In genomic region chr2:13102340-13103063, GRCh38 we compare ENCODE assay signal across 16 cellular contexts.
DNase-seq lines count a peak whose midpoint lies in the region; ATAC-seq and TF ChIP-seq lines count a peak whose summit lies in the region.
"Had no signal": no experiment of that assay in that cellular context is flagged by ENCODE, and none has a peak within 500 bp of the region (broad histone marks: within the 10 kb centered on the region; RNA-seq: fewer than 3 reads in every experiment).

No MANE protein-coding gene starts in this region.

- ATAC-seq in Right ventricle myocardium inferior = peak; percentile 91
- ATAC-seq in heart right ventricle = peak in 7 of 8 donors; percentile 55 to 97 (median 70)
- ATAC-seq in aorta (ENCODE audit: low FRiP score) = peak; percentile 11
- ATAC-seq in HG02981 (IDR thresholded peaks at IDR 0.05; ENCODE audit: unreplicated experiment) = no peak
- ATAC-seq in T-helper 17 cell = no peak
- ATAC-seq: CD8-positive, alpha-beta T cell had no signal

- no peaks in the 10 kb centered on the region for H3K27me3 ChIP-seq in heart right ventricle
- no peaks in the 10 kb centered on the region for H3K27me3 ChIP-seq in aorta (ENCODE audit: control insufficient read depth in 1 of 2, insufficient read depth in 2 of 2, low read length in 1 of 2)
- no peaks in the 10 kb centered on the region for H3K27me3 ChIP-seq in esophagus muscularis mucosa

- H3K4me1 ChIP-seq in heart right ventricle = peaks cover 0 to 16% (median 9%) of the 10 kb centered on the region in 9 donors
- no peaks in the 10 kb centered on the region for H3K4me1 ChIP-seq in aorta (ENCODE audit: control insufficient read depth in 1 of 2, insufficient read depth in 2 of 2, low read length in 2 of 2)
- H3K4me1 ChIP-seq in esophagus muscularis mucosa = peaks cover 0 to 6% (median 0%) of the 10 kb centered on the region in 4 donors
- H3K4me1 ChIP-seq: HAP-1 had no signal

- intact Hi-C loops in Right ventricle myocardium inferior (cut with DNase I) (no loop called here), cardiac septum (cut with DNase I) (no loop called here), heart right ventricle (cut with DNase I) (no loop called here), aorta (cut with DNase I) (no loop called here), esophagus muscularis mucosa (cut with DNase I) (no loop called here)

- H3K27ac ChIP-seq in heart right ventricle (peak overlapping the region in 2 of 10 donors; percentile 17 to 37), aorta (ENCODE audit: low read depth in 1 of 2, low read length in 2 of 2) (no peak overlapping the region), esophagus muscularis mucosa (replicated peaks in 1 of 4) (no peak overlapping the region)
- H3K27ac ChIP-seq: 22Rv1, HL-60 had no signal

- TF ChIP-seq CTCF in heart right ventricle (IDR thresholded peaks at IDR 0.05) = no peak
- TF ChIP-seq CTCF in esophagus muscularis mucosa (IDR thresholded peaks at IDR 0.05) = no peak

- no peak overlapping the region for H3K4me3 Mint-ChIP-seq in T-helper 17 cell
- H3K4me3 Mint-ChIP-seq: CD14-positive monocyte; CD8-positive, alpha-beta T cell had no signal

- no peak overlapping the region for H3K27ac Mint-ChIP-seq in T-helper 17 cell
- H3K27ac Mint-ChIP-seq: CD14-positive monocyte; CD8-positive, alpha-beta T cell had no signal

- peaks cover 14% of the 10 kb centered on the region for H3K27me3 Mint-ChIP-seq in T-helper 17 cell

- H3K4me3 ChIP-seq in heart right ventricle (no peak overlapping the region), aorta (ENCODE audit: low read length in 2 of 2) (no peak overlapping the region), esophagus muscularis mucosa (no peak overlapping the region)
- H3K4me3 ChIP-seq: HAP-1 had no signal

- H3K36me3 ChIP-seq in heart right ventricle = no peaks in the 10 kb centered on the region
- no peaks in the 10 kb centered on the region for H3K36me3 ChIP-seq in aorta (ENCODE audit: control insufficient read depth in 1 of 2, insufficient read depth in 2 of 2, low read length in 1 of 2)
- H3K36me3 ChIP-seq in esophagus muscularis mucosa = no peaks in the 10 kb centered on the region
- H3K36me3 ChIP-seq: HAP-1 had no signal

- no peak for TF ChIP-seq EP300 in esophagus muscularis mucosa (IDR thresholded peaks at IDR 0.05)

- no peaks in the 10 kb centered on the region for H3K9me3 ChIP-seq in heart right ventricle
- H3K9me3 ChIP-seq in aorta (ENCODE audit: control insufficient read depth, low read length) = no peaks in the 10 kb centered on the region
- H3K9me3 ChIP-seq in T-helper 17 cell (ENCODE audit: control insufficient read depth, low read length, poor library complexity, severe bottlenecking) = no peaks in the 10 kb centered on the region
- no peaks in the 10 kb centered on the region for H3K9me3 ChIP-seq in esophagus muscularis mucosa
- H3K9me3 ChIP-seq: HAP-1 had no signal

- H3K36me3 Mint-ChIP-seq in T-helper 17 cell (ENCODE audit: low read depth) = no peaks in the 10 kb centered on the region
- H3K36me3 Mint-ChIP-seq: CD14-positive monocyte; CD8-positive, alpha-beta T cell had no signal

- TF ChIP-seq POLR2A in esophagus muscularis mucosa (IDR thresholded peaks at IDR 0.05; ENCODE audit: low read depth) = no peak

- WGBS in heart right ventricle, 2 donors = 33 to 38% methylated on average over 6 of the region's 6 CpGs
- WGBS in aorta, 2 donors = 46 to 52% methylated on average over 6 of the region's 6 CpGs
- 62% methylated on average over 6 of the region's 6 CpGs for WGBS in esophagus muscularis mucosa

- no peaks in the 10 kb centered on the region for H3K4me1 Mint-ChIP-seq in T-helper 17 cell
- H3K4me1 Mint-ChIP-seq: CD14-positive monocyte had no signal

- DNase-seq in Right ventricle myocardium inferior (ENCODE audit: missing footprints) (no peak), cardiac septum (ENCODE audit: low spot score) (no peak), heart right ventricle (no peak), inferior parietal cortex (ENCODE audit: extremely low spot score) (peak; percentile 17), aorta (no peak), T-helper 17 cell (no peak), esophagus muscularis mucosa (ENCODE audit: extremely low spot score) (no peak)
- DNase-seq: CD8-positive, alpha-beta T cell; COR-L47; DND-41; GDM1 had no signal

Comparison
In these comparisons a context has a peak if more than half of its experiments do, and no peak if none do; other contexts are left out.
1. ATAC-seq: peak in Right ventricle myocardium inferior (single experiment), heart right ventricle (7 of 8) and aorta (single experiment); none in HG02981 (single experiment) and T-helper 17 cell (single experiment).